23 cellular contexts compared by ENCODE assay signal in genomic region chr7:154546946-154547587, GRCh38.
"Had no signal": no experiment of that assay in that cellular context is flagged by ENCODE, and none has a peak within 500 bp of the region (broad histone marks: within the 10 kb centered on the region; RNA-seq: fewer than 3 reads in every experiment).

No MANE protein-coding gene starts in this region.

- H3K27ac ChIP-seq: body of pancreas, esophagus squamous epithelium, neutrophil, pancreas, transverse colon had no signal

- ATAC-seq: activated CD8-positive, alpha-beta T cell treated with anti-CD3 and anti-CD28 coated beads for 36 hours; activated T-helper 17 cell treated with anti-CD3 and anti-CD28 coated beads, Interleukin-2, amount 50 U/mL, for 72 hours; body of pancreas; naive thymus-derived CD8-positive, alpha-beta T cell; pancreas; T-cell had no signal

- DNase-seq: activated B cell treated with CpG ODN at 0.5 μM for 24 hours; activated CD4-positive, alpha-beta T cell treated with anti-CD3 and anti-CD28 coated beads for 4 hours; activated CD8-positive, alpha-beta T cell treated with anti-CD3 and anti-CD28 coated beads for 36 hours; activated naive CD4-positive, alpha-beta T cell; activated naive CD8-positive, alpha-beta T cell treated with anti-CD3 and anti-CD28 coated beads for 36 hours; activated T-cell treated with anti-CD3 and anti-CD28 coated beads, Interleukin-2, amount 50 U/mL, for 1 hour; amniotic stem cell; body of pancreas; central memory CD4-positive, alpha-beta T cell; effector memory CD4-positive, alpha-beta T cell; esophagus squamous epithelium; left cardiac atrium; mesendoderm; naive thymus-derived CD8-positive, alpha-beta T cell; pancreas; stimulated activated CD4-positive, alpha-beta T cell treated with anti-CD3 and anti-CD28 coated beads, Interleukin-12 subunit alpha, Interleukin-12 subunit beta, amount 100 ng/mL, for 4 hours; stimulated activated CD4-positive, alpha-beta T cell treated with anti-CD3 and anti-CD28 coated beads, Interleukin-1b, Interleukin-23, amount 100 ng/mL, for 48 hours; stimulated activated CD8-positive, alpha-beta memory T cell treated with anti-CD3 and anti-CD28 coated beads, Interleukin-4, amount 100 ng/mL, for 48 hours; stimulated activated naive CD4-positive, alpha-beta T cell; T-cell; transverse colon had no signal
